27 cellular contexts compared by ENCODE assay signal in genomic region chr2:103135679-103136078, GRCh38.
"Had no signal": no experiment of that assay in that cellular context is flagged by ENCODE, and none has a peak within 500 bp of the region (broad histone marks: within the 10 kb centered on the region; RNA-seq: fewer than 3 reads in every experiment).

No MANE protein-coding gene starts in this region.

- DNase-seq: activated CD4-positive, alpha-beta memory T cell treated with anti-CD3 and anti-CD28 coated beads for 36 hours; activated CD4-positive, alpha-beta T cell treated with anti-CD3 and anti-CD28 coated beads, Interleukin-2, amount 10 ng/mL, durations not matched to agents 24 days and 14 days; activated T-cell treated with anti-CD3 and anti-CD28 coated beads, Interleukin-2, amount 50 U/mL, for 48 hours; anterior cingulate cortex; body of pancreas; dermis blood vessel endothelial cell; effector CD4-positive, alpha-beta T cell; foreskin keratinocyte; left ventricle myocardium inferior; ovary; right lobe of liver; stimulated activated CD4-positive, alpha-beta T cell treated with anti-CD3 and anti-CD28 coated beads, Interleukin-12 subunit alpha, Interleukin-12 subunit beta, amount 100 ng/mL, for 4 hours; stimulated activated CD4-positive, alpha-beta T cell treated with anti-CD3 and anti-CD28 coated beads, Interleukin-4, amount 100 ng/mL, for 1 hour; stimulated activated naive CD8-positive, alpha-beta T cell treated with anti-CD3 and anti-CD28 coated beads, Interleukin-15, Interleukin-2, amounts not matched to agents 100 U/mL and 50 U/mL, for 24 hours; testis; transverse colon; WERI-Rb-1 had no signal

- H3K27me3 Mint-ChIP-seq: activated CD4-positive, alpha-beta memory T cell treated with anti-CD3 and anti-CD28 coated beads for 36 hours; activated CD4-positive, alpha-beta T cell treated with anti-CD3 and anti-CD28 coated beads, Interleukin-2, amount 10 ng/mL, durations not matched to agents 24 days and 14 days; activated naive CD4-positive, alpha-beta T cell treated with anti-CD3 and anti-CD28 coated beads, Interleukin-2, amount 50 U/mL, for 24 hours had no signal

- ATAC-seq: activated CD4-positive, CD25-positive, alpha-beta regulatory T cell treated with anti-CD3 and anti-CD28 coated beads, Interleukin-2, amount 50 U/mL, for 24 hours; body of pancreas; foreskin keratinocyte; right lobe of liver; stimulated activated naive CD8-positive, alpha-beta T cell treated with anti-CD3 and anti-CD28 coated beads, Interleukin-15, Interleukin-2, amounts not matched to agents 100 U/mL and 50 U/mL, for 24 hours had no signal

- H3K4me1 Mint-ChIP-seq: nephron had no signal

- H3K36me3 Mint-ChIP-seq: activated CD4-positive, alpha-beta memory T cell treated with anti-CD3 and anti-CD28 coated beads for 36 hours; activated naive CD4-positive, alpha-beta T cell treated with anti-CD3 and anti-CD28 coated beads, Interleukin-2, amount 50 U/mL, for 24 hours had no signal

- H3K9me3 Mint-ChIP-seq: nephron had no signal

- H3K27ac ChIP-seq: body of pancreas, esophagus muscularis mucosa, foreskin keratinocyte, left ventricle myocardium inferior, neutrophil, ovary, right lobe of liver, skin epidermis, testis, transverse colon, WERI-Rb-1 had no signal

- H3K36me3 ChIP-seq: esophagus muscularis mucosa, left ventricle myocardium inferior, neutrophil, ovary, right lobe of liver, transverse colon, WERI-Rb-1 had no signal

- H3K4me3 ChIP-seq: body of pancreas, esophagus muscularis mucosa, left ventricle myocardium inferior, ovary, right lobe of liver, skin epidermis, testis, transverse colon had no signal

- H3K4me1 ChIP-seq: body of pancreas, esophagus muscularis mucosa, foreskin keratinocyte, left ventricle myocardium inferior, right lobe of liver, testis, transverse colon had no signal

- H3K27ac Mint-ChIP-seq: activated CD4-positive, alpha-beta memory T cell treated with anti-CD3 and anti-CD28 coated beads for 36 hours; activated CD4-positive, alpha-beta T cell treated with anti-CD3 and anti-CD28 coated beads, Interleukin-2, amount 10 ng/mL, durations not matched to agents 24 days and 14 days; activated naive CD4-positive, alpha-beta T cell treated with anti-CD3 and anti-CD28 coated beads, Interleukin-2, amount 50 U/mL, for 24 hours; activated T-helper 2 cell treated with anti-CD3 and anti-CD28 coated beads, Interferon-gamma antibody, Interleukin-2, Interleukin-4, amounts not matched to agents 10 μg/mL and 5 μg/mL and 100 μg/mL, durations not matched to agents 14 hours and 24 hours and 36 hours; nephron; progenitor cell of endocrine pancreas had no signal

- H3K4me3 Mint-ChIP-seq: activated CD4-positive, alpha-beta memory T cell treated with anti-CD3 and anti-CD28 coated beads for 36 hours; activated CD4-positive, alpha-beta T cell treated with anti-CD3 and anti-CD28 coated beads, Interleukin-2, amount 10 ng/mL, durations not matched to agents 24 days and 14 days; activated naive CD4-positive, alpha-beta T cell treated with anti-CD3 and anti-CD28 coated beads, Interleukin-2, amount 50 U/mL, for 24 hours; nephron had no signal

- H3K27me3 ChIP-seq: body of pancreas, esophagus muscularis mucosa, foreskin keratinocyte, neutrophil, right lobe of liver, testis, transverse colon had no signal

- H3K9me3 ChIP-seq: body of pancreas, esophagus muscularis mucosa, neutrophil, ovary, right lobe of liver, testis, transverse colon had no signal

- FAIRE-seq: colon, islet of Langerhans had no signal
